Comparison of ENCODE assay signal across 20 cellular contexts in the genomic region with DNA sequence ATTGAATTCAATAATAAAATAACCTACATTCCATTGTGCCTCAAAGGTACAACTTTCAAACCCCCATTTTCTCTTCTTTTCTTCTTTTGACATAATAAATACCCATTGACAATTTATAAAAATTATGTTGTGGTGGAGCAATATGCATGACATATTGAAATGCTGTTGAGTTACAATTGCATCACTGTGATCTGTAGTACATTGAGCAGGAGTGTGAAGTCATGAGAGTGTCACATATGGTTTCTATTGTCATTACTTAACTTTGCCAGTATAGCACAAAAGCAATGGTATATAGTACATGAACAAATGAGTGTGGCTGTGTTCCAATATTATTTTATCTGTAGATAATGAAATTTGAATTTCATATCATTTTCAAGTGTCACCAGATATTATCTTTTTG.
"Had no signal": no experiment of that assay in that cellular context is flagged by ENCODE, and none has a peak within 500 bp of the region (broad histone marks: within the 10 kb centered on the region; RNA-seq: fewer than 3 reads in every experiment).

No MANE protein-coding gene starts in this region.

- ATAC-seq: gastrocnemius medialis; heart right ventricle; left cardiac atrium; left lung; left ventricle myocardium superior; naive thymus-derived CD4-positive, alpha-beta T cell had no signal

- H3K36me3 ChIP-seq: esophagus muscularis mucosa, gastrocnemius medialis, heart right ventricle, left lung had no signal

- H3K4me1 ChIP-seq: esophagus muscularis mucosa, gastrocnemius medialis, left lung had no signal

- H3K27me3 ChIP-seq: dorsolateral prefrontal cortex, esophagus muscularis mucosa, gastrocnemius medialis, heart right ventricle, left lung had no signal

- DNase-seq: dermis blood vessel endothelial cell; dorsolateral prefrontal cortex; effector CD4-positive, alpha-beta T cell; effector memory CD4-positive, alpha-beta T cell; foreskin melanocyte; gastrocnemius medialis; glutamatergic neuron; head of caudate nucleus; heart right ventricle; hippocampal formation; left cardiac atrium; left lung; left ventricle myocardium superior; mammary epithelial cell; mesendoderm; midbrain; naive thymus-derived CD4-positive, alpha-beta T cell had no signal

- H3K27ac ChIP-seq: coronary artery, dorsolateral prefrontal cortex, esophagus muscularis mucosa, gastrocnemius medialis, heart right ventricle, left lung had no signal

- H3K9me3 ChIP-seq: esophagus muscularis mucosa, gastrocnemius medialis, heart right ventricle had no signal

- H3K4me3 ChIP-seq: coronary artery, dorsolateral prefrontal cortex, esophagus muscularis mucosa, gastrocnemius medialis, heart right ventricle, left lung, lung had no signal
